In the genomic region with DNA sequence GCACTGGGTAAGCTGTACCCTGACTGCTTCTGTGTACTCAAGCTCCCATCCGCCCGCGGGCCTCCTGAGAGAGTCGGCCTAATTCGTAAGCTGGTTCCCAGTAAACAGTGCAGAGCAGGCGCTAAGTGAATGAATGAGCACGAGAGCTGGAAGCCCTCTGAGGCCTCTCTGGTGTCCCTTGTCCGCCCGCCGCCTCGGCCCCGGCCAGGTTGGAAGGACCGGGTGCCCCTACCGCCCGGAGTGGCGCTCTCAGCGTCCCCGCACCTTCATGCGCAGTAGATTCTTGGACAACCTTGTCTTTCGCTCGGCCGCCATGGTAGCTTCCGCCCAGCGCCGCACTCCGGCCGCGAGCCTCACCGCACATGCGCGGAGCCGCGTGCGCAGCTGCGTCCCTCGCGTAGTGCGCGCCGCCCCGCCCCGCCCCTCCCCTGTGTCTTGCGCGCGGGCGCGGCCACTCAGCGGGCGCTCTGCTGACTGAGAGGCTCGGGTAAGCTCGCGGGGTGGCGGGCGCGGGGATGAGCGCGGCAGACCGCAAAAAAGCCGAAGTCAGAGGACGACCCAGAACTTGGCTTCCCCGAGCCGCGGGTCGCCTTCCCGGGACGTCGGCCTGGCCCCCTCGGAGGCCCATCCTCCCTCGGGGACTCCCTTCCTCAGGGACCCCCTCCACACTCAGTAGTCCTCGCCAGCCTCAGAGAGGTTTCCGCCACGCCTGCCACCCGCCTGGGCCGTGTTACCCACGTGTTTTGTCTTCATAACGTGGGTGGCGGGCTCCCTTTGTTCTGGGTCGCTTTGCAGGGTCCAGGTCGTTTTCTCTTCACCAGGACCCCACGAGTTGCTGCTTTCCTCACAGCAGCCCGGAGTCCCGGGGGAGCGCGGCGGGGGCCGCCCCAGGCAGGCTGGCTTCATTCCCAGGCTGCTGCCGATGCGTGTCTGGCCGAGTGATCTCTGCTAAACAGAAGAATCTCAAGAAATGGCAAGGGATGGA, we compare ENCODE assay signal across 8 cellular contexts. TPM values are rescaled to one million over a fixed set of nuclear protein-coding genes. Genes with fewer than 3 reads are reported as not detected.
DNase-seq lines count a peak whose midpoint lies in the region; ATAC-seq, FAIRE-seq and TF ChIP-seq lines count a peak whose summit lies in the region.

Gene MPHOSPH6 (minus strand): TSS at position 364 of the 985 bp plus-strand sequence. CDS start 49 bp downstream, at position 315.

- H3K4me3 Mint-ChIP-seq in central memory CD8-positive, alpha-beta T cell = peak within 1 kb of the TSS; percentile 88

- TF ChIP-seq CTCF in AG04450 (IDR thresholded peaks at IDR 0.05; ENCODE audit: low read depth, low read length) (no peak), keratinocyte (optimal IDR thresholded peaks at IDR 0.05 in 1 of 3, IDR thresholded peaks at IDR 0.05 in 1 of 3, conservative IDR thresholded peaks at IDR 0.05 in 1 of 3; ENCODE audit: extremely low read depth in 1 of 3, insufficient read depth in 2 of 3, low read length in 3 of 3) (peak in 1 of 3 experiments; percentile 7)

- H3K4me1 Mint-ChIP-seq in central memory CD8-positive, alpha-beta T cell = peaks cover 34% of the 10 kb centered on the region

- H3K27me3 Mint-ChIP-seq in central memory CD8-positive, alpha-beta T cell = peaks cover 34% of the 10 kb centered on the region

- peak within 1 kb of the TSS; percentile 86 for H3K27ac Mint-ChIP-seq in central memory CD8-positive, alpha-beta T cell (ENCODE audit: low read depth)

- peak; percentile 82 for ATAC-seq in GM18873 (IDR thresholded peaks at IDR 0.05; ENCODE audit: low FRiP score, unreplicated experiment)
- peak; percentile 96 for ATAC-seq in HG03135 (IDR thresholded peaks at IDR 0.05; ENCODE audit: unreplicated experiment)
- peak; percentile 94 to 95 for ATAC-seq in activated CD4-positive, CD25-positive, alpha-beta regulatory T cell treated with anti-CD3 and anti-CD28 coated beads, Interleukin-2, amount 50 U/mL, for 24 hours
- peak; percentile 91 for ATAC-seq in central memory CD8-positive, alpha-beta T cell (replicated peaks; ENCODE audit: extremely low read depth, poor library complexity, severe bottlenecking)

- H3K27ac ChIP-seq in AG04450 (ENCODE audit: low read depth, low read length) (peak within 1 kb of the TSS; percentile 83), keratinocyte (ENCODE audit: control insufficient read depth, insufficient read depth, low read length) (peak within 1 kb of the TSS; percentile 95)

- H3K4me2 ChIP-seq in keratinocyte (ENCODE audit: control insufficient read depth, extremely low read depth, insufficient read depth, low read depth, low read length) = peak within 1 kb of the TSS; percentile 97

- H3K79me2 ChIP-seq in keratinocyte (ENCODE audit: control insufficient read depth, insufficient read depth, low read length) = peaks cover 47% of the 10 kb centered on the region

- no peaks in the 10 kb centered on the region for H3K9me3 Mint-ChIP-seq in central memory CD8-positive, alpha-beta T cell

- H3K9me3 ChIP-seq in AG04450 (ENCODE audit: control insufficient read depth, insufficient read depth, low read length) (no peaks in the 10 kb centered on the region; the same call in 1 of the 2 replicates), keratinocyte (ENCODE audit: control insufficient read depth, low read depth, low read length) (no peaks in the 10 kb centered on the region)

- peak within 1 kb of the TSS; percentile 97 for H3K9ac ChIP-seq in keratinocyte (ENCODE audit: control insufficient read depth, extremely low read depth, insufficient read depth, low read length)

- H2AFZ ChIP-seq in keratinocyte (ENCODE audit: control insufficient read depth, low read length) = peak within 1 kb of the TSS; percentile 91

- H3K27me3 ChIP-seq in AG04450 (ENCODE audit: control insufficient read depth, insufficient read depth, low read length) = peaks cover 8% of the 10 kb centered on the region
- no peaks in the 10 kb centered on the region for H3K27me3 ChIP-seq in keratinocyte (ENCODE audit: control insufficient read depth, extremely low read depth, insufficient read depth, low read length)

- H4K20me1 ChIP-seq in keratinocyte (ENCODE audit: control insufficient read depth, extremely low read depth, insufficient read depth, low read length) = no peaks in the 10 kb centered on the region

- H3K9me1 ChIP-seq in keratinocyte (ENCODE audit: control insufficient read depth, extremely low read depth, insufficient read depth, low read length) = no peaks in the 10 kb centered on the region

- CTCF ChIA-PET in AG04450 (lab: Charles Lee) = interaction anchor here (0.8 kb wide), 1 partner anchor 60 kb away, joined by 4 read pairs; no protein-coding TSS in a partner anchor

- FAIRE-seq in keratinocyte (lab: Jason Lieb, UNC) = no peak

- H3K4me3 ChIP-seq in AG04450 (ENCODE audit: low read depth, low read length) = peak within 1 kb of the TSS; percentile 81
- H3K4me3 ChIP-seq in keratinocyte (ENCODE audit: control insufficient read depth in 2 of 3, extremely low read depth in 1 of 3, insufficient read depth in 2 of 3, low read depth in 1 of 3, low read length in 3 of 3) = peak within 1 kb of the TSS; percentile 53 to 90 (median 87)

- dilution Hi-C loops in keratinocyte (cut with MboI; ENCODE audit: extremely low pct_ligation_motif_present, low sequenced_read_pairs) = no loop called here

- DNase-seq in AG04450 (ENCODE audit: low read depth, low spot score) (peak; percentile 69), NCI-H345 (lab: John Stamatoyannopoulos, UW) (peak; percentile 88), keratinocyte (ENCODE audit: low read depth, low spot score) (no peak)
- peak; percentile 75 to 78 for DNase-seq in central memory CD8-positive, alpha-beta T cell (ENCODE audit: low spot score in 2 of 2)
- DNase-seq in stimulated activated CD4-positive, alpha-beta T cell treated with anti-CD3 and anti-CD28 coated beads, Interleukin-12 subunit alpha, Interleukin-12 subunit beta, amount 100 ng/mL, for 48 hours (ENCODE audit: low read depth in 2 of 3, low spot score in 1 of 3) = peak; percentile 78 to 87 (median 81)

- peaks cover 2 to 10% of the 10 kb centered on the region in 2 experiments for H3K36me3 ChIP-seq in keratinocyte (ENCODE audit: control insufficient read depth in 2 of 2, extremely low read depth in 1 of 2, insufficient read depth in 2 of 2, low read length in 2 of 2)

- H3K4me1 ChIP-seq in keratinocyte (ENCODE audit: control insufficient read depth, extremely low read depth, insufficient read depth, low read length) = peaks cover 17% of the 10 kb centered on the region

- POLR2A ChIA-PET in AG04450 (lab: Yijun Ruan, JAX) = interaction anchor here (0.6 to 1.2 kb wide), 4 partner anchors 28 to 856 kb away, joined by 3 to 4 read pairs (median 3); partner anchors contain the start of gene GAN

- H3K36me3 Mint-ChIP-seq in central memory CD8-positive, alpha-beta T cell (ENCODE audit: insufficient read depth) = peaks cover 11% of the 10 kb centered on the region

RNA-seq across cellular contexts. Expression of gene MPHOSPH6, which starts in this region (rescaled TPM):
- polyA plus RNA-seq in AG04450 (2011; rRNA removed) = 22.3 and 36.7 TPM in 2 replicates
- polyA minus RNA-seq in AG04450 (2011; rRNA and poly(A)+ RNA removed) = 6.3 and 10.1 TPM in 2 replicates
- 38.2 to 76.1 TPM (median 56.2 TPM) in 3 replicates for polyA plus RNA-seq in keratinocyte
- polyA plus RNA-seq in keratinocyte (2011; ENCODE audit: low read depth) = 290 TPM
- polyA plus RNA-seq in keratinocyte (2011; cell fraction: cytosol; rRNA removed) = 47.3 and 71.3 TPM in 2 replicates
- 57.9 and 79.3 TPM in 2 replicates for polyA plus RNA-seq in keratinocyte (2011; cell fraction: nucleus; rRNA removed)
- 60.0 and 60.9 TPM in 2 replicates for polyA plus RNA-seq in keratinocyte (2012; ENCODE audit: low replicate concordance)
- polyA minus RNA-seq in keratinocyte = 2.4 to 22.8 TPM (median 9.8 TPM) in 3 replicates
- polyA minus RNA-seq in keratinocyte (2011; cell fraction: cytosol; rRNA and poly(A)+ RNA removed) = 15.2 TPM
- polyA minus RNA-seq in keratinocyte (2011; cell fraction: nucleus; rRNA and poly(A)+ RNA removed) = 10.7 and 27.0 TPM in 2 replicates
